23 cellular contexts compared by ENCODE assay signal in genomic region chr21:25872271-25872670, GRCh38.
DNase-seq lines count a peak whose midpoint lies in the region; ATAC-seq and TF ChIP-seq lines count a peak whose summit lies in the region.
"Had no signal": no experiment of that assay in that cellular context is flagged by ENCODE, and none has a peak within 500 bp of the region (broad histone marks: within the 10 kb centered on the region; RNA-seq: fewer than 3 reads in every experiment).

No MANE protein-coding gene starts in this region.

- peaks cover 4% of the 10 kb centered on the region for H3K9me2 ChIP-seq in GM23338 (ENCODE audit: insufficient read depth)
- no peaks in the 10 kb centered on the region for H3K9me2 ChIP-seq in PC-3 (replicated peaks; ENCODE audit: low read length)

- H3K9me3 Mint-ChIP-seq in GM23338, result no peaks in the 10 kb centered on the region
- H3K9me3 Mint-ChIP-seq: activated CD4-positive, alpha-beta memory T cell treated with anti-CD3 and anti-CD28 coated beads, Interleukin-2, amount 10 ng/mL, durations not matched to agents 7 days and 5 days; activated T-helper 2 cell treated with anti-CD3 and anti-CD28 coated beads, Interferon-gamma antibody, Interleukin-2, Interleukin-4, amounts not matched to agents 10 μg/mL and 5 μg/mL and 100 μg/mL, durations not matched to agents 14 hours and 24 hours and 36 hours had no signal

- H3F3A ChIP-seq in GM23338 (replicated peaks; ENCODE audit: low read depth), result no peaks in the 10 kb centered on the region
- H3F3A ChIP-seq in PC-3 (ENCODE audit: low read length, unreplicated experiment), result no peaks in the 10 kb centered on the region

- no peaks in the 10 kb centered on the region for H3K9me3 ChIP-seq in BE2C
- H3K9me3 ChIP-seq in PC-3 (ENCODE audit: low read length), result no peaks in the 10 kb centered on the region
- H3K9me3 ChIP-seq: ascending aorta, heart left ventricle, psoas muscle, transverse colon had no signal

- BruUV-seq in PC-3 (replicated peaks; lab: Mats Ljungman, UMichigan), result no TSS peak

- TF ChIP-seq CTCF in BE2C (IDR thresholded peaks at IDR 0.05; ENCODE audit: low read depth, low read length) (peak; percentile 35), GM23338 (conservative IDR thresholded peaks at IDR 0.05; ENCODE audit: low read depth in 2 of 2) (peak; percentile 52 to 74), PC-3 (conservative IDR thresholded peaks at IDR 0.05; ENCODE audit: low read depth, low read length) (peak; percentile 43), epithelial cell of proximal tubule (conservative IDR thresholded peaks at IDR 0.05; ENCODE audit: low read depth, low read length) (peak; percentile 34)

- POLR2A ChIA-PET in PC-3 (lab: Charles Lee; ENCODE audit: unreplicated experiment), result interaction anchor here (0.6 kb wide), 1 partner anchor 202 kb away, joined by 3 read pairs; no protein-coding TSS in a partner anchor

- ATAC-seq in GM23338 (peak; percentile 70), PC-3 (no peak), HG03521 (IDR thresholded peaks at IDR 0.05; ENCODE audit: unreplicated experiment) (no peak), GM18873 (IDR thresholded peaks at IDR 0.05; ENCODE audit: low FRiP score, unreplicated experiment) (no peak)
- ATAC-seq: activated CD4-positive, CD25-positive, alpha-beta regulatory T cell treated with anti-CD3 and anti-CD28 coated beads, Interleukin-2, amount 50 U/mL, for 24 hours; heart left ventricle; psoas muscle had no signal

- H3K36me3 ChIP-seq in BE2C (peaks cover 20% of the 10 kb centered on the region; the same call in 1 of the 2 replicates), GM23338 (ENCODE audit: insufficient read depth) (no peaks in the 10 kb centered on the region), PC-3 (ENCODE audit: low read depth, low read length) (no peaks in the 10 kb centered on the region)
- H3K36me3 ChIP-seq: ascending aorta, transverse colon had no signal

- H3K27ac ChIP-seq in GM23338 (ENCODE audit: low read depth) (0 out of 2 replicates have a peak overlapping the region, but pooled peaks have one; percentile 32), PC-3 (ENCODE audit: low read length) (no peak overlapping the region)
- H3K27ac ChIP-seq: ascending aorta, heart left ventricle, psoas muscle, skin epidermis, transverse colon had no signal

- no peak overlapping the region for H3K27ac Mint-ChIP-seq in GM23338
- H3K27ac Mint-ChIP-seq: activated CD4-positive, alpha-beta memory T cell treated with anti-CD3 and anti-CD28 coated beads, Interleukin-2, amount 10 ng/mL, durations not matched to agents 7 days and 5 days; activated naive CD8-positive, alpha-beta T cell; activated T-helper 2 cell treated with anti-CD3 and anti-CD28 coated beads, Interferon-gamma antibody, Interleukin-2, Interleukin-4, amounts not matched to agents 10 μg/mL and 5 μg/mL and 100 μg/mL, durations not matched to agents 14 hours and 24 hours and 36 hours; CD14-positive monocyte had no signal

- H3K36me3 Mint-ChIP-seq in GM23338 (ENCODE audit: low read depth), result peaks cover 3% of the 10 kb centered on the region; the same call in 1 of the 3 replicates

- no peak overlapping the region for H3K4me3 Mint-ChIP-seq in GM23338
- H3K4me3 Mint-ChIP-seq: activated CD4-positive, alpha-beta memory T cell treated with anti-CD3 and anti-CD28 coated beads, Interleukin-2, amount 10 ng/mL, durations not matched to agents 7 days and 5 days; activated naive CD8-positive, alpha-beta T cell; CD14-positive monocyte had no signal

- H3K4me3 ChIP-seq in BE2C (ENCODE audit: low read depth, low read length) (no peak overlapping the region), GM23338 (no peak overlapping the region), PC-3 (ENCODE audit: low read length) (no peak overlapping the region), epithelial cell of proximal tubule (ENCODE audit: low read depth, low read length) (no peak overlapping the region)
- H3K4me3 ChIP-seq: ascending aorta, heart left ventricle, psoas muscle, skin epidermis, transverse colon had no signal

- H3K27me3 ChIP-seq in BE2C (no peaks in the 10 kb centered on the region), GM23338 (ENCODE audit: insufficient read depth) (no peaks in the 10 kb centered on the region), PC-3 (ENCODE audit: low read length) (no peaks in the 10 kb centered on the region)
- H3K27me3 ChIP-seq: ascending aorta, heart left ventricle, transverse colon had no signal

- DNase-seq in BE2C (no peak), GM23338 (ENCODE audit: low spot score) (peak; percentile 60), PC-3 (no peak), epithelial cell of proximal tubule (ENCODE audit: low read depth) (no peak), NCI-H510A (lab: John Stamatoyannopoulos, UW) (no peak), NCI-H2227 (lab: John Stamatoyannopoulos, UW; ENCODE audit: unreplicated experiment) (no peak)
- DNase-seq: activated CD4-positive, alpha-beta memory T cell treated with anti-CD3 and anti-CD28 coated beads, Interleukin-2, amount 10 ng/mL, durations not matched to agents 7 days and 5 days; mesenchymal stem cell; NCI-H1436 treated with DMSO at 0.1 percent for 48 hours; NCI-H2171; psoas muscle; SW 1271; T1000; transverse colon had no signal

- no peak overlapping the region for H3K4me2 ChIP-seq in GM23338
- H3K4me2 ChIP-seq in PC-3 (ENCODE audit: low read length), result no peak overlapping the region

- intact Hi-C loops in PC-3 (cut with micrococcal nuclease), result no loop called here

- H4K20me1 ChIP-seq in GM23338 (replicated peaks; ENCODE audit: insufficient read depth) (no peaks in the 10 kb centered on the region), PC-3 (ENCODE audit: low read length) (no peaks in the 10 kb centered on the region)

- H3K79me2 ChIP-seq in GM23338 (replicated peaks; ENCODE audit: insufficient read depth) (no peaks in the 10 kb centered on the region), PC-3 (ENCODE audit: low read length) (no peaks in the 10 kb centered on the region)

- H2AFZ ChIP-seq in GM23338 (no peak overlapping the region), PC-3 (ENCODE audit: low read length) (no peak overlapping the region)

- H3K4me1 ChIP-seq in BE2C (peaks cover 4% of the 10 kb centered on the region; the same call in 1 of the 2 replicates), GM23338 (ENCODE audit: insufficient read depth) (no peaks in the 10 kb centered on the region), PC-3 (ENCODE audit: insufficient read depth, low read length) (no peaks in the 10 kb centered on the region)
- H3K4me1 ChIP-seq: ascending aorta, heart left ventricle, psoas muscle had no signal

- H3K4me1 Mint-ChIP-seq in GM23338, result peaks cover 5% of the 10 kb centered on the region; the same call in 2 of the 3 replicates

- no peak overlapping the region for H3K9ac ChIP-seq in PC-3 (ENCODE audit: low read length)

- CTCF ChIA-PET in PC-3 (lab: Charles Lee), result no interaction called here

- H3K27me3 Mint-ChIP-seq in GM23338 (ENCODE audit: insufficient read depth, low read depth, poor library complexity), result peaks cover 9% of the 10 kb centered on the region
- H3K27me3 Mint-ChIP-seq: activated CD4-positive, alpha-beta memory T cell treated with anti-CD3 and anti-CD28 coated beads, Interleukin-2, amount 10 ng/mL, durations not matched to agents 7 days and 5 days had no signal

TF ChIP-seq in GM23338, 12 proteins besides CTCF, POLR2A, EP300 and RAD21 (continues in another document):
- TF ChIP-seq POLR2AphosphoS5 (IDR thresholded peaks at IDR 0.05; ENCODE audit: low read depth), result no peak
